In the genomic region with DNA sequence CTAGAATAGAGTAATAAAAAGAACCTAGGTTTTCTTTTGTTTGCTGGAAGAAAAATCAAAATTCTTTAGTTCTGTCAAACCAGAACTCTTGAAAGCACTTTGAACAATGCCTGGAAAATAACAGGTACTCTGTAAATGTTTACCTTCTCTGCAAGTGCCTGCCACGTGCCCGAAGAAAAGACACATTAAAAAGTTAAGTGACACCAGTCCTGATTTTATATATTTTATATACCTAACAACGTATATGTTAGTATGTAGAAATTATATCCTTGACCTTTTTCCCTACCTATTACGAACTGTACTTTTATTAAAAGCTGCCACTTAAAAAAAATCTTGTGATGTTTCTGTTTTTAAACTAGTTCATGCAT, we compare ENCODE assay signal across 8 cellular contexts. TPM values are rescaled to one million over a fixed set of nuclear protein-coding genes. Genes with fewer than 3 reads are reported as not detected.
A peak's percentile ranks its signal among the peaks of the same experiment; 100 is the strongest.
DNase-seq lines count a peak whose midpoint lies in the region; ATAC-seq, FAIRE-seq and TF ChIP-seq lines count a peak whose summit lies in the region.

No MANE protein-coding gene starts in this region.

- DNase-seq in activated CD8-positive, alpha-beta memory T cell treated with anti-CD3 and anti-CD28 coated beads, Interleukin-2, amount 10 ng/mL, durations not matched to agents 7 days and 5 days: no peak
- no peak for DNase-seq in activated CD8-positive, alpha-beta memory T cell treated with anti-CD3 and anti-CD28 coated beads, Interleukin-2, amount 50 U/mL, for 48 hours
- no peak for DNase-seq in activated CD8-positive, alpha-beta T cell treated with anti-CD3 and anti-CD28 coated beads, Interleukin-2, amount 10 ng/mL, durations not matched to agents 7 days and 5 days
- DNase-seq in kidney (no peak), testis (no peak)

- H3K36me3 Mint-ChIP-seq in activated CD8-positive, alpha-beta memory T cell treated with anti-CD3 and anti-CD28 coated beads, Interleukin-2, amount 10 ng/mL, durations not matched to agents 7 days and 5 days: peaks cover 23% of the 10 kb centered on the region
- peaks cover 26% of the 10 kb centered on the region for H3K36me3 Mint-ChIP-seq in activated CD8-positive, alpha-beta T cell treated with anti-CD3 and anti-CD28 coated beads, Interleukin-2, amount 10 ng/mL, durations not matched to agents 7 days and 5 days (ENCODE audit: low read depth)

- peaks cover 26% of the 10 kb centered on the region for H3K4me1 Mint-ChIP-seq in activated CD8-positive, alpha-beta memory T cell treated with anti-CD3 and anti-CD28 coated beads, Interleukin-2, amount 10 ng/mL, durations not matched to agents 7 days and 5 days
- H3K4me1 Mint-ChIP-seq in activated CD8-positive, alpha-beta T cell treated with anti-CD3 and anti-CD28 coated beads, Interleukin-2, amount 10 ng/mL, durations not matched to agents 7 days and 5 days (ENCODE audit: low read depth): peaks cover 28% of the 10 kb centered on the region

- WGBS in testis, 2 donors: 11 to 16% methylated on average over 4 of the region's 4 CpGs

- intact Hi-C loops in kidney (cut with DNase I): no loop called here
- intact Hi-C loops in testis (cut with DNase I; ENCODE audit: low total_unique reads): no loop called here

- no peaks in the 10 kb centered on the region for H3K9me3 Mint-ChIP-seq in activated CD8-positive, alpha-beta memory T cell treated with anti-CD3 and anti-CD28 coated beads, Interleukin-2, amount 10 ng/mL, durations not matched to agents 7 days and 5 days (ENCODE audit: low read depth)
- H3K9me3 Mint-ChIP-seq in activated CD8-positive, alpha-beta T cell treated with anti-CD3 and anti-CD28 coated beads, Interleukin-2, amount 10 ng/mL, durations not matched to agents 7 days and 5 days (ENCODE audit: insufficient read depth): no peaks in the 10 kb centered on the region

- no peak for ATAC-seq in activated CD8-positive, alpha-beta memory T cell treated with anti-CD3 and anti-CD28 coated beads, Interleukin-2, amount 10 ng/mL, durations not matched to agents 7 days and 5 days
- no peak for ATAC-seq in activated CD8-positive, alpha-beta T cell treated with anti-CD3 and anti-CD28 coated beads, Interleukin-2, amount 10 ng/mL, durations not matched to agents 7 days and 5 days
- ATAC-seq in HG02678 (IDR thresholded peaks at IDR 0.05; ENCODE audit: unreplicated experiment): no peak
- ATAC-seq in GM21367 (IDR thresholded peaks at IDR 0.05; ENCODE audit: unreplicated experiment): no peak
- ATAC-seq in HG03469 (IDR thresholded peaks at IDR 0.05; ENCODE audit: unreplicated experiment): no peak

- no peak for FAIRE-seq in kidney (lab: Jason Lieb, UNC)

- H3K27me3 Mint-ChIP-seq in activated CD8-positive, alpha-beta memory T cell treated with anti-CD3 and anti-CD28 coated beads, Interleukin-2, amount 10 ng/mL, durations not matched to agents 7 days and 5 days: no peaks in the 10 kb centered on the region
- no peaks in the 10 kb centered on the region for H3K27me3 Mint-ChIP-seq in activated CD8-positive, alpha-beta T cell treated with anti-CD3 and anti-CD28 coated beads, Interleukin-2, amount 10 ng/mL, durations not matched to agents 7 days and 5 days (ENCODE audit: low read depth)

- H3K4me3 Mint-ChIP-seq in activated CD8-positive, alpha-beta memory T cell treated with anti-CD3 and anti-CD28 coated beads, Interleukin-2, amount 10 ng/mL, durations not matched to agents 7 days and 5 days: peak overlapping the region; percentile 95
- H3K4me3 Mint-ChIP-seq in activated CD8-positive, alpha-beta T cell treated with anti-CD3 and anti-CD28 coated beads, Interleukin-2, amount 10 ng/mL, durations not matched to agents 7 days and 5 days: peak overlapping the region; percentile 98

- CTCF ChIA-PET in activated CD8-positive, alpha-beta memory T cell treated with anti-CD3 and anti-CD28 coated beads, Interleukin-2, amount 10 ng/mL, durations not matched to agents 7 days and 5 days (lab: Charles Lee): interaction anchor here (1.3 to 2.9 kb wide), 2 partner anchors 21 to 27 kb away, joined by 3 to 45 read pairs; a partner anchor contains a TSS
- CTCF ChIA-PET in activated CD8-positive, alpha-beta T cell treated with anti-CD3 and anti-CD28 coated beads, Interleukin-2, amount 10 ng/mL, durations not matched to agents 7 days and 5 days (lab: Charles Lee): interaction anchor here (0.6 to 4.2 kb wide), 6 partner anchors 13 to 173 kb away, joined by 3 to 41 read pairs (median 6); a partner anchor contains a TSS

- no peaks in the 10 kb centered on the region for H3K27me3 ChIP-seq in testis

- H3K27ac ChIP-seq in kidney (ENCODE audit: low read depth in 2 of 2, low read length in 2 of 2): peak overlapping the region; percentile 98 to 99
- peak overlapping the region; percentile 95 to 97 for H3K27ac ChIP-seq in testis

- H3K4me1 ChIP-seq in kidney (ENCODE audit: control insufficient read depth in 1 of 2, insufficient read depth in 1 of 2, low read depth in 1 of 2, low read length in 2 of 2) (peaks cover 2 to 6% of the 10 kb centered on the region in 2 donors), testis (peaks cover 11% of the 10 kb centered on the region)

- H3K9me3 ChIP-seq in kidney (ENCODE audit: control insufficient read depth in 1 of 2, low read length in 2 of 2) (no peaks in the 10 kb centered on the region), testis (no peaks in the 10 kb centered on the region)

- no peak for TF ChIP-seq CTCF in kidney (IDR thresholded peaks at IDR 0.05; ENCODE audit: borderline replicate concordance, extremely low read depth, insufficient read depth)
- no peak for TF ChIP-seq CTCF in testis (IDR thresholded peaks at IDR 0.05)

- H3K27ac Mint-ChIP-seq in activated CD8-positive, alpha-beta memory T cell treated with anti-CD3 and anti-CD28 coated beads, Interleukin-2, amount 10 ng/mL, durations not matched to agents 7 days and 5 days: peak overlapping the region; percentile 99
- peak overlapping the region; percentile 100 for H3K27ac Mint-ChIP-seq in activated CD8-positive, alpha-beta T cell treated with anti-CD3 and anti-CD28 coated beads, Interleukin-2, amount 10 ng/mL, durations not matched to agents 7 days and 5 days

- peak overlapping the region; percentile 95 to 99 for H3K9ac ChIP-seq in kidney (ENCODE audit: low read length in 2 of 2)

- H3K4me3 ChIP-seq in kidney (ENCODE audit: low read length in 2 of 2) (peak overlapping the region; percentile 97 to 98), testis (peak overlapping the region; percentile 88 to 95)

- peaks cover 2% of the 10 kb centered on the region in 2 donors for H3K36me3 ChIP-seq in kidney (ENCODE audit: control insufficient read depth in 1 of 2, insufficient read depth in 2 of 2, low read length in 2 of 2)
- H3K36me3 ChIP-seq in testis (ENCODE audit: low read depth, missing control alignments): no peaks in the 10 kb centered on the region

- POLR2A ChIA-PET in activated CD8-positive, alpha-beta T cell treated with anti-CD3 and anti-CD28 coated beads, Interleukin-2, amount 10 ng/mL, durations not matched to agents 7 days and 5 days (lab: Charles Lee): interaction anchor here (2.9 to 3.0 kb wide), 3 partner anchors 22 to 174 kb away, joined by 21 to 101 read pairs (median 35); a partner anchor contains a TSS

- TF ChIP-seq POLR2A in testis (IDR thresholded peaks at IDR 0.05): no peak

RNA-seq across cellular contexts. Expression of a gene that starts 1.0 kb away (rescaled TPM):
- 1 to 10 TPM; 6.9 to 8.1 TPM for total RNA-seq in activated CD8-positive, alpha-beta memory T cell treated with anti-CD3 and anti-CD28 coated beads, Interleukin-2, amount 10 ng/mL, durations not matched to agents 7 days and 5 days
- total RNA-seq in activated CD8-positive, alpha-beta T cell treated with anti-CD3 and anti-CD28 coated beads, Interleukin-2, amount 10 ng/mL, durations not matched to agents 7 days and 5 days: 1 to 10 TPM; 3.5 to 5.2 TPM
- total RNA-seq in kidney (3.2 TPM), testis (10 to 100 TPM in 1 of 2 donors, 1 to 10 TPM in 1; 7.7 to 13.4 TPM)
- polyA plus RNA-seq in kidney (ENCODE audit: insufficient read depth, low read depth, low replicate concordance) (5.0 TPM), testis (ENCODE audit: insufficient read depth, low read depth, low replicate concordance) (25.8 TPM)

RNA-seq across cellular contexts. Expression of a gene that starts 1.4 kb away (rescaled TPM):
- 10 to 100 TPM; 54.6 to 79.2 TPM for total RNA-seq in activated CD8-positive, alpha-beta memory T cell treated with anti-CD3 and anti-CD28 coated beads, Interleukin-2, amount 10 ng/mL, durations not matched to agents 7 days and 5 days
- total RNA-seq in activated CD8-positive, alpha-beta T cell treated with anti-CD3 and anti-CD28 coated beads, Interleukin-2, amount 10 ng/mL, durations not matched to agents 7 days and 5 days: 10 to 100 TPM; 45.9 to 49.9 TPM
- total RNA-seq in kidney (42.4 TPM), testis (100 to 1,000 TPM in 1 of 2 donors, 10 to 100 TPM in 1; 83.7 to 144 TPM)
- polyA plus RNA-seq in kidney (ENCODE audit: insufficient read depth, low read depth, low replicate concordance) (11.2 TPM), testis (ENCODE audit: insufficient read depth, low read depth, low replicate concordance) (24.1 TPM)

RNA-seq across cellular contexts. Expression of a gene that starts 20.8 kb away (rescaled TPM):
- total RNA-seq in activated CD8-positive, alpha-beta memory T cell treated with anti-CD3 and anti-CD28 coated beads, Interleukin-2, amount 10 ng/mL, durations not matched to agents 7 days and 5 days: 10 to 100 TPM; 16.5 to 16.6 TPM
- total RNA-seq in activated CD8-positive, alpha-beta T cell treated with anti-CD3 and anti-CD28 coated beads, Interleukin-2, amount 10 ng/mL, durations not matched to agents 7 days and 5 days: 10 to 100 TPM; 22.1 to 23.9 TPM
- 35.6 TPM for total RNA-seq in kidney
- 14.9 TPM for polyA plus RNA-seq in kidney (ENCODE audit: insufficient read depth, low read depth, low replicate concordance)
- total RNA-seq in testis: 10 to 100 TPM; 11.5 to 14.9 TPM
- 16.0 TPM for polyA plus RNA-seq in testis (ENCODE audit: insufficient read depth, low read depth, low replicate concordance)
